In genomic region chr16:19118938-19119431, GRCh38 we compare ENCODE assay signal across 8 cellular contexts. TPM values are rescaled to one million over a fixed set of nuclear protein-coding genes. Genes with fewer than 3 reads are reported as not detected.
DNase-seq lines count a peak whose midpoint lies in the region; ATAC-seq and TF ChIP-seq lines count a peak whose summit lies in the region.

No MANE protein-coding gene starts in this region.

- H3K27ac ChIP-seq in AG04450 (ENCODE audit: low read depth, low read length), result peak overlapping the region; percentile 95

- DNase-seq in AG04450 (ENCODE audit: low read depth, low spot score) (peak; percentile 78), HT1080 (ENCODE audit: low read depth) (peak; percentile 86), glomerular visceral epithelial cell (ENCODE audit: extremely low spot score) (peak; percentile 78), skeletal muscle cell (ENCODE audit: low read depth) (peak; percentile 82), NCI-H1092 treated with DMSO at 0.1 percent for 48 hours (lab: John Stamatoyannopoulos, UW) (no peak)
- DNase-seq in activated T-cell treated with anti-CD3 and anti-CD28 coated beads, Interleukin-2, amount 50 U/mL, for 24 hours, result no peak

- H3K27me3 Mint-ChIP-seq in activated T-cell treated with anti-CD3 and anti-CD28 coated beads, Interleukin-2, amount 50 U/mL, for 24 hours, result peaks cover 24% of the 10 kb centered on the region

- TF ChIP-seq CTCF in AG04450 (IDR thresholded peaks at IDR 0.05; ENCODE audit: low read depth, low read length), result no peak

- CTCF ChIA-PET in AG04450 (lab: Charles Lee), result interaction anchor here (0.6 to 3.6 kb wide), 5 partner anchors 18 to 383 kb away, joined by 3 to 32 read pairs (median 4); no protein-coding TSS in a partner anchor

- peak overlapping the region; percentile 63 for H3K4me3 Mint-ChIP-seq in activated T-cell treated with anti-CD3 and anti-CD28 coated beads, Interleukin-2, amount 50 U/mL, for 24 hours

- peak overlapping the region; percentile 92 for H3K27ac Mint-ChIP-seq in activated T-cell treated with anti-CD3 and anti-CD28 coated beads, Interleukin-2, amount 50 U/mL, for 24 hours

- no peaks in the 10 kb centered on the region for H3K9me3 Mint-ChIP-seq in activated T-cell treated with anti-CD3 and anti-CD28 coated beads, Interleukin-2, amount 50 U/mL, for 24 hours

- H3K36me3 Mint-ChIP-seq in activated T-cell treated with anti-CD3 and anti-CD28 coated beads, Interleukin-2, amount 50 U/mL, for 24 hours (ENCODE audit: low read depth), result peaks cover 13% of the 10 kb centered on the region

- H3K4me3 ChIP-seq in AG04450 (ENCODE audit: low read depth, low read length), result peak overlapping the region; percentile 65
- peak overlapping the region; percentile 53 for H3K4me3 ChIP-seq in skeletal muscle cell (ENCODE audit: low read depth, low read length)

- no peaks in the 10 kb centered on the region for H3K27me3 ChIP-seq in AG04450 (ENCODE audit: control insufficient read depth, insufficient read depth, low read length)

- ATAC-seq in HG03460 (IDR thresholded peaks at IDR 0.05; ENCODE audit: unreplicated experiment), result no peak
- ATAC-seq in GM18909 (IDR thresholded peaks at IDR 0.05; ENCODE audit: poor library complexity, unreplicated experiment), result no peak

- peaks cover 14% of the 10 kb centered on the region; the same call in 1 of the 2 replicates for H3K9me3 ChIP-seq in AG04450 (ENCODE audit: control insufficient read depth, insufficient read depth, low read length)

- POLR2A ChIA-PET in AG04450 (lab: Yijun Ruan, JAX), result interaction anchor here (0.6 to 1.5 kb wide), 3 partner anchors 9 to 20 kb away, joined by 4 to 6 read pairs (median 4); no protein-coding TSS in a partner anchor

- H3K4me1 Mint-ChIP-seq in activated T-cell treated with anti-CD3 and anti-CD28 coated beads, Interleukin-2, amount 50 U/mL, for 24 hours (ENCODE audit: low read depth), result peaks cover 35% of the 10 kb centered on the region

RNA-seq across cellular contexts. Expression of gene ITPRIPL2, which starts 5.2 kb away (rescaled TPM):
- polyA plus RNA-seq in AG04450 (2011; rRNA removed), result 15.8 and 16.3 TPM in 2 replicates
- 17.5 and 22.7 TPM in 2 replicates for polyA minus RNA-seq in AG04450 (2011; rRNA and poly(A)+ RNA removed)
- total RNA-seq in HT1080 (2014; rRNA removed; shearing (Covaris generic)), result 22.0 and 29.0 TPM in 2 replicates
- 17.0 and 19.3 TPM in 2 replicates for polyA plus RNA-seq in HT1080 (2015; cell fraction: cytosol; rRNA removed)
- polyA plus RNA-seq in HT1080 (2015; cell fraction: nucleus; rRNA removed), result 25.6 and 28.6 TPM in 2 replicates

RNA-seq across cellular contexts. Expression of gene SYT17, which starts 49.1 kb away (rescaled TPM):
- 0.21 and 0.27 TPM in 2 replicates for polyA plus RNA-seq in AG04450 (2011; rRNA removed)
- 0.87 TPM in 1 of 2 replicates, not detected in the other for polyA minus RNA-seq in AG04450 (2011; rRNA and poly(A)+ RNA removed)
- total RNA-seq in HT1080 (2014; rRNA removed; shearing (Covaris generic)), result 1.0 and 1.4 TPM in 2 replicates
- polyA plus RNA-seq in HT1080 (2015; cell fraction: cytosol; rRNA removed), result 0.06 and 0.13 TPM in 2 replicates
- 0.14 and 0.27 TPM in 2 replicates for polyA plus RNA-seq in HT1080 (2015; cell fraction: nucleus; rRNA removed)

RNA-seq across cellular contexts. Expression of gene COQ7, which starts 51.6 kb away (rescaled TPM):
- 14.1 and 14.2 TPM in 2 replicates for polyA plus RNA-seq in AG04450 (2011; rRNA removed)
- 16.6 and 20.1 TPM in 2 replicates for polyA minus RNA-seq in AG04450 (2011; rRNA and poly(A)+ RNA removed)
- 17.2 and 24.6 TPM in 2 replicates for total RNA-seq in HT1080 (2014; rRNA removed; shearing (Covaris generic))
- 18.5 and 22.9 TPM in 2 replicates for polyA plus RNA-seq in HT1080 (2015; cell fraction: cytosol; rRNA removed)
- 13.5 and 18.7 TPM in 2 replicates for polyA plus RNA-seq in HT1080 (2015; cell fraction: nucleus; rRNA removed)

Comparison
In these comparisons a context has a peak if more than half of its experiments do, and no peak if none do; other contexts are left out.
1. DNase-seq: peak in AG04450 (single experiment), HT1080 (single experiment), glomerular visceral epithelial cell (single experiment) and skeletal muscle cell (single experiment); none in activated T-cell treated with anti-CD3 and anti-CD28 coated beads, Interleukin-2, amount 50 U/mL, for 24 hours (single experiment) and NCI-H1092 treated with DMSO at 0.1 percent for 48 hours (single experiment).